15 cellular contexts compared by ENCODE assay signal in genomic region chr2:188382107-188382506, GRCh38.
DNase-seq lines count a peak whose midpoint lies in the region; ATAC-seq and TF ChIP-seq lines count a peak whose summit lies in the region.
"Had no signal": no experiment of that assay in that cellular context is flagged by ENCODE, and none has a peak within 500 bp of the region (broad histone marks: within the 10 kb centered on the region; RNA-seq: fewer than 3 reads in every experiment).

No MANE protein-coding gene starts in this region.

- DNase-seq in M059J (ENCODE audit: low read depth) (peak; percentile 68), coronary artery (ENCODE audit: low spot score) (no peak), NCI-H146 (lab: John Stamatoyannopoulos, UW) (no peak), NCI-H82 (lab: John Stamatoyannopoulos, UW) (no peak)
- DNase-seq in activated effector memory CD4-positive, alpha-beta T cell treated with anti-CD3 and anti-CD28 coated beads, Interleukin-2, amount 50 U/mL, for 16 hours = no peak
- DNase-seq: activated CD4-positive, CD25-positive, alpha-beta regulatory T cell; activated naive CD8-positive, alpha-beta T cell treated with anti-CD3 and anti-CD28 coated beads for 36 hours; dorsolateral prefrontal cortex; NCI-H1048; T-cell had no signal

- ATAC-seq in HG03159 (IDR thresholded peaks at IDR 0.05; ENCODE audit: unreplicated experiment) = no peak
- ATAC-seq: left lobe of liver, T-cell had no signal

- 100% methylated on average over 1 of the region's 2 CpGs; no CpG with 5 or more reads in 1 of the 2 experiments for WGBS in mesodermal cell (ENCODE audit: insufficient coverage in 2 of 2), 2 experiments

- H3K9me3 ChIP-seq in mesodermal cell (ENCODE audit: control insufficient read depth, low read length) = peaks cover 32% of the 10 kb centered on the region
- H3K9me3 ChIP-seq: suprapubic skin had no signal

- peaks cover 11% of the 10 kb centered on the region for H3K4me1 ChIP-seq in mesodermal cell (ENCODE audit: control insufficient read depth, insufficient read depth, low read length, poor library complexity, severe bottlenecking)

- H3K36me3 ChIP-seq in mesodermal cell (ENCODE audit: control insufficient read depth, insufficient read depth, low read length) = peaks cover 40% of the 10 kb centered on the region

- H3K4me3 ChIP-seq in coronary artery (peak overlapping the region; percentile 59), mesodermal cell (ENCODE audit: extremely low read depth, insufficient read depth, low read length, poor library complexity, severe bottlenecking) (no peak overlapping the region)

- TF ChIP-seq CTCF in 22Rv1 (IDR thresholded peaks at IDR 0.05) (no peak), coronary artery (IDR thresholded peaks at IDR 0.05) (no peak)

- H3K27ac ChIP-seq in 22Rv1 = peak overlapping the region; percentile 50
- H3K27ac ChIP-seq in coronary artery = peak overlapping the region in 1 of 2 donors; percentile 31
- peak overlapping the region; percentile 72 for H3K27ac ChIP-seq in mesodermal cell (ENCODE audit: low read depth, low read length, severe bottlenecking)
- H3K27ac ChIP-seq: suprapubic skin had no signal
